Comparison of ENCODE assay signal across 1 cellular context in genomic region chr11:36309779-36310178, GRCh38.
TF ChIP-seq lines count a peak whose summit lies in the region.

No MANE protein-coding gene starts in this region.

TF ChIP-seq in IMR-90, 13 proteins besides CTCF, POLR2A, EP300 and RAD21:
- TF ChIP-seq FOS (IDR thresholded peaks at IDR 0.05; ENCODE audit: low read depth, low read length) (no peak), RFX5 (IDR thresholded peaks at IDR 0.05; ENCODE audit: low read depth, low read length) (no peak), MXI1 (IDR thresholded peaks at IDR 0.05; ENCODE audit: borderline replicate concordance, low read depth, low read length) (no peak), CHD1 (IDR thresholded peaks at IDR 0.05; ENCODE audit: low read depth, low read length) (no peak), MAZ (IDR thresholded peaks at IDR 0.05; ENCODE audit: borderline replicate concordance, low read depth, low read length) (no peak), NFE2L2 (IDR thresholded peaks at IDR 0.05; ENCODE audit: low read depth, low read length) (no peak), BHLHE40 (IDR thresholded peaks at IDR 0.05; ENCODE audit: low read depth, low read length) (no peak), RCOR1 (IDR thresholded peaks at IDR 0.05; ENCODE audit: insufficient replicate concordance, low read length) (no peak)
- TF ChIP-seq, protein P1, sequence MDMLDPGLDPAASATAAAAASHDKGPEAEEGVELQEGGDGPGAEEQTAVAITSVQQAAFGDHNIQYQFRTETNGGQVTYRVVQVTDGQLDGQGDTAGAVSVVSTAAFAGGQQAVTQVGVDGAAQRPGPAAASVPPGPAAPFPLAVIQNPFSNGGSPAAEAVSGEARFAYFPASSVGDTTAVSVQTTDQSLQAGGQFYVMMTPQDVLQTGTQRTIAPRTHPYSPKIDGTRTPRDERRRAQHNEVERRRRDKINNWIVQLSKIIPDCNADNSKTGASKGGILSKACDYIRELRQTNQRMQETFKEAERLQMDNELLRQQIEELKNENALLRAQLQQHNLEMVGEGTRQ (IDR thresholded peaks at IDR 0.05; ENCODE audit: low read depth, low read length): no peak
- TF ChIP-seq, protein P2, sequence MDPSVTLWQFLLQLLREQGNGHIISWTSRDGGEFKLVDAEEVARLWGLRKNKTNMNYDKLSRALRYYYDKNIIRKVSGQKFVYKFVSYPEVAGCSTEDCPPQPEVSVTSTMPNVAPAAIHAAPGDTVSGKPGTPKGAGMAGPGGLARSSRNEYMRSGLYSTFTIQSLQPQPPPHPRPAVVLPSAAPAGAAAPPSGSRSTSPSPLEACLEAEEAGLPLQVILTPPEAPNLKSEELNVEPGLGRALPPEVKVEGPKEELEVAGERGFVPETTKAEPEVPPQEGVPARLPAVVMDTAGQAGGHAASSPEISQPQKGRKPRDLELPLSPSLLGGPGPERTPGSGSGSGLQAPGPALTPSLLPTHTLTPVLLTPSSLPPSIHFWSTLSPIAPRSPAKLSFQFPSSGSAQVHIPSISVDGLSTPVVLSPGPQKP (IDR thresholded peaks at IDR 0.05; ENCODE audit: borderline replicate concordance, low read depth, low read length): no peak
